In the genomic region with DNA sequence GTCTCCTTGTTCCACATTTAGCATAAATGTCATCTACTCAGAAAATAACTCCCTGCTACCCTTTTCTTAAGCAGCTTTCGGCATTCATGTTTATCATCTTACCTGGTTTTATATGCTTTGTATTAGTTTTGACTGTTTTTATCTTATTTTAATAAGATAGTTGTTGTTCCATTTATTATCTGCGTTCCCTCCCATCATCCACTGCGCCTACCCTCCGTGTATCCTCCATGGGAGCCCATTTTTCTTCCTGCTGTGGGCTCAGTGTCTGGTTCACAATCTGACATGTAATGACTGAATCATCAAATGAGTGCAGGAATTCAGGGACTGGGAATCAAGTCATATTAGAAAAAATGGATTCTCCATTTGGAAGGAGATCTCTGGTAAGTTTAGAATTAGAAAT, we compare ENCODE assay signal across 7 cellular contexts. TPM values are rescaled to one million over a fixed set of nuclear protein-coding genes. Genes with fewer than 3 reads are reported as not detected.
"Had no signal": no experiment of that assay in that cellular context is flagged by ENCODE, and none has a peak within 500 bp of the region (broad histone marks: within the 10 kb centered on the region; RNA-seq: fewer than 3 reads in every experiment).

No MANE protein-coding gene starts in this region.

RNA-seq across cellular contexts. Expression of a gene that starts 2.3 kb away (rescaled TPM):
- total RNA-seq: GM23248, GM23338, H1, H4, H7, H9, HFFc6 had no signal
- polyA plus RNA-seq: GM23248, GM23338, H1 had no signal
